ENCODE assay signal across 20 cellular contexts in the genomic region with DNA sequence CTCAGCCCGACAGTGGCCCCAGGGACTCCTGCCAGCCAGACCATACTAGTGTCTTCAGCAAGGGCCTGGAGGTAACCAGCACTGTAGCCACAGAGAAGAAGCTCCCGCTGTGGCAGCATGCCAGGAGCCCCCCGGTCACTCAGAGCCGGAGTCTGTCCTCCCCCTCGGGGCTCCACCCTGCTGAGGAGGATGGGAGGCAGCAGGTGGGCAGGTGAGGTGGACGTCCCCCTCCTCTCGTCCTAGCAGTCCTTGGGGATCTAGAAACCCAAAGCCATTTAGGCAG. TPM values are rescaled to one million over a fixed set of nuclear protein-coding genes. Genes with fewer than 3 reads are reported as not detected.
DNase-seq lines count a peak whose midpoint lies in the region; TF ChIP-seq lines count a peak whose summit lies in the region.
"Had no signal": no experiment of that assay in that cellular context is flagged by ENCODE, and none has a peak within 500 bp of the region (broad histone marks: within the 10 kb centered on the region; RNA-seq: fewer than 3 reads in every experiment).

No MANE protein-coding gene starts in this region.

- H3K4me1 ChIP-seq in BE2C = no peaks in the 10 kb centered on the region
- peaks cover 37 to 72% (median 64%) of the 10 kb centered on the region in 10 experiments for H3K4me1 ChIP-seq in BLaER1 treated with 17β-estradiol and CSF1 and Interleukin-3, amounts not matched to agents 10 nM and 100 nM

- H3K4me3 ChIP-seq in BE2C (ENCODE audit: low read depth, low read length) = no peak overlapping the region
- H3K4me3 ChIP-seq in BLaER1 treated with 17β-estradiol and CSF1 and Interleukin-3, amounts not matched to agents 10 nM and 100 nM = no peak overlapping the region

- TF ChIP-seq CTCF in BE2C (IDR thresholded peaks at IDR 0.05; ENCODE audit: low read depth, low read length) (no peak), glutamatergic neuron (IDR thresholded peaks at IDR 0.05; ENCODE audit: partially characterized antibody, unreplicated experiment) (no peak)

- peaks cover 2% of the 10 kb centered on the region for H3K4me1 Mint-ChIP-seq in glutamatergic neuron (ENCODE audit: low read depth, unreplicated experiment)
- H3K4me1 Mint-ChIP-seq: CD4-positive, alpha-beta memory T cell had no signal

- H3K9me3 ChIP-seq in BE2C = no peaks in the 10 kb centered on the region
- peaks cover 0 to 8% (median 0%) of the 10 kb centered on the region in 11 experiments; a peak in 6 of 22 replicates for H3K9me3 ChIP-seq in BLaER1 treated with 17β-estradiol and CSF1 and Interleukin-3, amounts not matched to agents 10 nM and 100 nM (replicated peaks in 1 of 11)

- H3K36me3 ChIP-seq in BE2C = no peaks in the 10 kb centered on the region
- peaks cover 0 to 52% (median 9%) of the 10 kb centered on the region in 11 experiments; a peak in 10 of 22 replicates for H3K36me3 ChIP-seq in BLaER1 treated with 17β-estradiol and CSF1 and Interleukin-3, amounts not matched to agents 10 nM and 100 nM

- no peaks in the 10 kb centered on the region for H3K36me3 Mint-ChIP-seq in glutamatergic neuron (ENCODE audit: unreplicated experiment)
- H3K36me3 Mint-ChIP-seq: CD4-positive, alpha-beta memory T cell had no signal

- no peak overlapping the region for H3K4me3 Mint-ChIP-seq in glutamatergic neuron (ENCODE audit: unreplicated experiment)
- H3K4me3 Mint-ChIP-seq: CD4-positive, alpha-beta memory T cell had no signal

- no peak overlapping the region for H3K27ac Mint-ChIP-seq in glutamatergic neuron (ENCODE audit: unreplicated experiment)
- H3K27ac Mint-ChIP-seq: CD4-positive, alpha-beta memory T cell had no signal

- peaks cover 0 to 21% (median 11%) of the 10 kb centered on the region in 11 experiments; a peak in 10 of 22 replicates for H4K20me1 ChIP-seq in BLaER1 treated with 17β-estradiol and CSF1 and Interleukin-3, amounts not matched to agents 10 nM and 100 nM

- peak; percentile 2 for DNase-seq in BE2C
- peak; percentile 7 for DNase-seq in glutamatergic neuron
- DNase-seq in posterior vena cava (ENCODE audit: low spot score) = peak; percentile 76
- DNase-seq in SW 1271 (lab: John Stamatoyannopoulos, UW) = no peak
- DNase-seq in substantia nigra (lab: John Stamatoyannopoulos, UW) = no peak
- no peak for DNase-seq in NCI-H774 (lab: John Stamatoyannopoulos, UW)
- DNase-seq: CD4-positive, alpha-beta memory T cell; DMS153; Kasumi-1; NCI-H1694 treated with DMSO at 0.1 percent for 48 hours; NCI-H446; NCI-H526; SHP77 had no signal

- peak overlapping the region in 1 of 11 experiments; percentile 2; a peak in 1 of 22 replicates for H3K9ac ChIP-seq in BLaER1 treated with 17β-estradiol and CSF1 and Interleukin-3, amounts not matched to agents 10 nM and 100 nM

- H3K27ac ChIP-seq in BLaER1 treated with 17β-estradiol and CSF1 and Interleukin-3, amounts not matched to agents 10 nM and 100 nM = peak overlapping the region in 4 of 11 experiments; percentile 18 to 60 (median 46); a peak in 4 of 22 replicates
- no peak overlapping the region for H3K27ac ChIP-seq in substantia nigra (ENCODE audit: low read depth, low read length, poor library complexity, severe bottlenecking)

- peaks cover 15% of the 10 kb centered on the region for H3K27me3 ChIP-seq in BE2C
- H3K27me3 ChIP-seq in BLaER1 treated with 17β-estradiol and CSF1 and Interleukin-3, amounts not matched to agents 10 nM and 100 nM = peaks cover 0 to 23% (median 0%) of the 10 kb centered on the region in 11 experiments; a peak in 4 of 22 replicates

- H3K9me3 Mint-ChIP-seq in glutamatergic neuron (ENCODE audit: unreplicated experiment) = peaks cover 6% of the 10 kb centered on the region

- peak overlapping the region in 9 of 11 experiments; percentile 50 to 94 (median 77); a peak in 12 of 22 replicates for H3K4me2 ChIP-seq in BLaER1 treated with 17β-estradiol and CSF1 and Interleukin-3, amounts not matched to agents 10 nM and 100 nM

- intact Hi-C loops in posterior vena cava (cut with DNase I) = loop anchor here in 1 of 2 donors (5.0 kb wide), 1 partner anchor 1559 kb away; no protein-coding TSS in a partner anchor

- H3K27me3 Mint-ChIP-seq in glutamatergic neuron (ENCODE audit: unreplicated experiment) = peaks cover 4% of the 10 kb centered on the region

RNA-seq across cellular contexts. Expression of gene LRRC14B, which starts 28.0 kb away (rescaled TPM):
- polyA plus RNA-seq in BE2C (2012; ENCODE audit: insufficient read depth, insufficient read length, low read depth) = not detected
- total RNA-seq in glutamatergic neuron (ENCODE audit: unreplicated experiment) = not detected
- total RNA-seq in posterior vena cava = not detected
- total RNA-seq: A673; CD4-positive, alpha-beta memory T cell; Daoy; H4; MCF 10A; RPMI7951 had no signal
- polyA plus RNA-seq: BJ had no signal

RNA-seq across cellular contexts. Expression of gene CCDC127, which starts 54.7 kb away (rescaled TPM):
- 9.0 TPM for polyA plus RNA-seq in BE2C (2012; ENCODE audit: insufficient read depth, insufficient read length, low read depth)
- total RNA-seq in glutamatergic neuron (ENCODE audit: unreplicated experiment) (11.9 TPM), posterior vena cava (1 to 10 TPM; 5.8 to 6.9 TPM)

RNA-seq across cellular contexts. Expression of gene SDHA, which starts 54.8 kb away (rescaled TPM):
- 143 TPM for polyA plus RNA-seq in BE2C (2012; ENCODE audit: insufficient read depth, insufficient read length, low read depth)
- 81.3 TPM for total RNA-seq in glutamatergic neuron (ENCODE audit: unreplicated experiment)
- 10 to 100 TPM; 75.2 to 80.7 TPM for total RNA-seq in posterior vena cava

Comparison
In these comparisons a context has a peak if more than half of its experiments do, and no peak if none do; other contexts are left out.
1. DNase-seq: peak in BE2C (single experiment), glutamatergic neuron (single experiment) and posterior vena cava (single experiment); none in SW 1271 (0 of 2), substantia nigra (0 of 49) and NCI-H774 (single experiment).